ENCODE assay signal across 10 cellular contexts in the genomic region with DNA sequence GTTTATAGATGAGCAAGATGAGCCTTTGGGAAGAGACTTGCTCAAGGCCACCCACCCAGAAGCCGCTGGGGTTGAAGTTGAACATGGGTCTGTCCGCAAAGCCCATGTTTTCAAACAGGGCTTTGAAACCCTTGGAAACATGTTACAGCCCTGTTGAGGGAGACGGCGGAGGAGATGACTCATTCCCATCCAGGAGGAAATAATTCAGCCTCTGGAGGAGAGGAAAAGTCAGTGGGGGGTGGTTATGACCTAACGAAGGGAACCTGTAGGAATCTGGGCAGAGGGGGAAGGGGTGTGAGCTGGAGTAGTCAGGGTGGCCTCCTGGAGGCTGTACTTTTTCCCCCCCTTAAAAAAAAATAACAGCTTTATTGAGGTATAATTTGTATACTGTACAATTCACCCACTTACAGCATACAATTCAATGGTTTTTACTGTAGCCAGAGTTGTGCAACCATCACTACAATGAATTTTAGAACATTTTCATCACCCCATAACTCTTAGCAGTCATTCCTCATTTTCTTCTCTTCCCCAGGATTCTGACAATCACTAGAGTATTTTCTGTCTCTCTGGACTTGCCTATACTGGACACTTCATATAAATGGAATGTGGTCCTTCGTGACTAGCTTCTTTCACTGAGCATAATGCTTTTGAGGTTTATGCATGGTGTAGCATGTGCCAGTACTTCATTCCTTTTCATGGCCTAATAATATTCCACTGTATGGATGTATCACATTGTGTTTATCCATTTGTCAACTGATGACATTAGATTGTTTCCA. TPM values are rescaled to one million over a fixed set of nuclear protein-coding genes. Genes with fewer than 3 reads are reported as not detected.
DNase-seq lines count a peak whose midpoint lies in the region; ATAC-seq, FAIRE-seq and TF ChIP-seq lines count a peak whose summit lies in the region.
"Had no signal": no experiment of that assay in that cellular context is flagged by ENCODE, and none has a peak within 500 bp of the region (broad histone marks: within the 10 kb centered on the region; RNA-seq: fewer than 3 reads in every experiment).

No MANE protein-coding gene starts in this region.

- peaks cover 13% of the 10 kb centered on the region for H3K4me1 Mint-ChIP-seq in activated CD4-positive, alpha-beta T cell treated with anti-CD3 and anti-CD28 coated beads, Interleukin-2, amount 10 ng/mL, durations not matched to agents 24 days and 14 days

- H2AFZ ChIP-seq in keratinocyte (ENCODE audit: control insufficient read depth, low read length), result peak overlapping the region; percentile 67

- no peak for ATAC-seq in GM21737 (IDR thresholded peaks at IDR 0.05; ENCODE audit: unreplicated experiment)

- no peaks in the 10 kb centered on the region for H3K27me3 ChIP-seq in keratinocyte (ENCODE audit: control insufficient read depth, extremely low read depth, insufficient read depth, low read length)
- H3K27me3 ChIP-seq in subcutaneous abdominal adipose tissue (ENCODE audit: control insufficient read depth in 5 of 5, insufficient read depth in 4 of 5, low read length in 5 of 5), result peaks cover 0 to 11% (median 2%) of the 10 kb centered on the region in 5 donors

- H3K36me3 Mint-ChIP-seq in activated CD4-positive, alpha-beta T cell treated with anti-CD3 and anti-CD28 coated beads, Interleukin-2, amount 10 ng/mL, durations not matched to agents 24 days and 14 days (ENCODE audit: low read depth), result no peaks in the 10 kb centered on the region

- H3K27ac ChIP-seq in keratinocyte (ENCODE audit: control insufficient read depth, insufficient read depth, low read length) (peak overlapping the region; percentile 98), subcutaneous abdominal adipose tissue (ENCODE audit: low read depth, low read length) (peak overlapping the region; percentile 47)
- H3K27ac ChIP-seq: BLaER1 treated with 17β-estradiol and CSF1 and Interleukin-3, amounts not matched to agents 10 nM and 100 nM had no signal

- intact Hi-C loops in activated CD4-positive, alpha-beta T cell treated with anti-CD3 and anti-CD28 coated beads, Interleukin-2, amount 10 ng/mL, durations not matched to agents 24 days and 14 days (cut with micrococcal nuclease), result no loop called here

- H3K27me3 Mint-ChIP-seq in activated CD4-positive, alpha-beta T cell treated with anti-CD3 and anti-CD28 coated beads, Interleukin-2, amount 10 ng/mL, durations not matched to agents 24 days and 14 days, result peaks cover 44% of the 10 kb centered on the region

- H3K79me2 ChIP-seq in keratinocyte (ENCODE audit: control insufficient read depth, insufficient read depth, low read length), result no peaks in the 10 kb centered on the region

- H3K4me3 ChIP-seq in keratinocyte (ENCODE audit: control insufficient read depth in 2 of 3, extremely low read depth in 1 of 3, insufficient read depth in 2 of 3, low read depth in 1 of 3, low read length in 3 of 3) (peak overlapping the region in 2 of 3 experiments; percentile 35 to 49), subcutaneous abdominal adipose tissue (ENCODE audit: low read depth in 1 of 5, low read length in 5 of 5) (no peak overlapping the region)
- H3K4me3 ChIP-seq: BLaER1 treated with 17β-estradiol and CSF1 and Interleukin-3, amounts not matched to agents 10 nM and 100 nM had no signal

- peak overlapping the region; percentile 90 for H3K4me2 ChIP-seq in keratinocyte (ENCODE audit: control insufficient read depth, extremely low read depth, insufficient read depth, low read depth, low read length)

- no peaks in the 10 kb centered on the region for H3K36me3 ChIP-seq in keratinocyte (ENCODE audit: control insufficient read depth in 2 of 2, extremely low read depth in 1 of 2, insufficient read depth in 2 of 2, low read length in 2 of 2)
- H3K36me3 ChIP-seq in subcutaneous abdominal adipose tissue (ENCODE audit: control insufficient read depth in 5 of 5, insufficient read depth in 5 of 5, low read length in 5 of 5), result no peaks in the 10 kb centered on the region
- H3K36me3 ChIP-seq: BLaER1 treated with 17β-estradiol and CSF1 and Interleukin-3, amounts not matched to agents 10 nM and 100 nM had no signal

- H3K27ac Mint-ChIP-seq in activated CD4-positive, alpha-beta T cell treated with anti-CD3 and anti-CD28 coated beads, Interleukin-2, amount 10 ng/mL, durations not matched to agents 24 days and 14 days, result no peak overlapping the region

- dilution Hi-C loops in keratinocyte (cut with MboI; ENCODE audit: extremely low pct_ligation_motif_present, low sequenced_read_pairs), result no loop called here

- DNase-seq in DMS53 (lab: John Stamatoyannopoulos, UW) (peak; percentile 80), DMS53 treated with DMSO at 0.1 percent for 48 hours (lab: John Stamatoyannopoulos, UW; ENCODE audit: unreplicated experiment) (no peak), amniotic stem cell (lab: John Stamatoyannopoulos, UW) (peak; percentile 82), keratinocyte (ENCODE audit: low read depth, low spot score) (no peak), NCI-H1417 (lab: John Stamatoyannopoulos, UW) (no peak)
- DNase-seq in activated CD4-positive, alpha-beta T cell treated with anti-CD3 and anti-CD28 coated beads, Interleukin-2, amount 10 ng/mL, durations not matched to agents 24 days and 14 days, result no peak
- DNase-seq: activated CD8-positive, alpha-beta memory T cell treated with anti-CD3 and anti-CD28 coated beads, Interleukin-2, amount 50 U/mL, for 4 hours had no signal

- H3K9me3 ChIP-seq in keratinocyte (ENCODE audit: control insufficient read depth, low read depth, low read length) (no peaks in the 10 kb centered on the region), subcutaneous abdominal adipose tissue (ENCODE audit: control insufficient read depth in 5 of 5, low read length in 5 of 5) (no peaks in the 10 kb centered on the region)
- H3K9me3 ChIP-seq: BLaER1 treated with 17β-estradiol and CSF1 and Interleukin-3, amounts not matched to agents 10 nM and 100 nM had no signal

- H4K20me1 ChIP-seq in keratinocyte (ENCODE audit: control insufficient read depth, extremely low read depth, insufficient read depth, low read length), result no peaks in the 10 kb centered on the region

- peak overlapping the region; percentile 75 for H3K9ac ChIP-seq in keratinocyte (ENCODE audit: control insufficient read depth, extremely low read depth, insufficient read depth, low read length)
- no peak overlapping the region for H3K9ac ChIP-seq in subcutaneous abdominal adipose tissue (ENCODE audit: low read length in 5 of 5)
- H3K9ac ChIP-seq: BLaER1 treated with 17β-estradiol and CSF1 and Interleukin-3, amounts not matched to agents 10 nM and 100 nM had no signal

- H3K4me3 Mint-ChIP-seq in activated CD4-positive, alpha-beta T cell treated with anti-CD3 and anti-CD28 coated beads, Interleukin-2, amount 10 ng/mL, durations not matched to agents 24 days and 14 days, result no peak overlapping the region

- H3K9me1 ChIP-seq in keratinocyte (ENCODE audit: control insufficient read depth, extremely low read depth, insufficient read depth, low read length), result no peaks in the 10 kb centered on the region

- peaks cover 43% of the 10 kb centered on the region for H3K4me1 ChIP-seq in keratinocyte (ENCODE audit: control insufficient read depth, extremely low read depth, insufficient read depth, low read length)
- H3K4me1 ChIP-seq in subcutaneous abdominal adipose tissue (ENCODE audit: control insufficient read depth in 5 of 5, insufficient read depth in 5 of 5, low read length in 5 of 5), result peaks cover 0 to 58% (median 40%) of the 10 kb centered on the region in 5 donors

- FAIRE-seq in keratinocyte (lab: Jason Lieb, UNC), result peak; percentile 93

- no peak for TF ChIP-seq CTCF in keratinocyte (optimal IDR thresholded peaks at IDR 0.05 in 1 of 3, IDR thresholded peaks at IDR 0.05 in 1 of 3, conservative IDR thresholded peaks at IDR 0.05 in 1 of 3; ENCODE audit: extremely low read depth in 1 of 3, insufficient read depth in 2 of 3, low read length in 3 of 3)

- H3K9me3 Mint-ChIP-seq in activated CD4-positive, alpha-beta T cell treated with anti-CD3 and anti-CD28 coated beads, Interleukin-2, amount 10 ng/mL, durations not matched to agents 24 days and 14 days, result no peaks in the 10 kb centered on the region

RNA-seq across cellular contexts. Expression of a gene that starts 1.9 kb away (rescaled TPM):
- 0.79 to 4.7 TPM (median 1.2 TPM) in 3 replicates for polyA plus RNA-seq in keratinocyte
- 0.81 TPM for polyA plus RNA-seq in keratinocyte (2011; ENCODE audit: low read depth)
- 2.4 and 3.9 TPM in 2 replicates for polyA plus RNA-seq in keratinocyte (2011; cell fraction: cytosol; rRNA removed)
- 3.8 and 5.2 TPM in 2 replicates for polyA plus RNA-seq in keratinocyte (2011; cell fraction: nucleus; rRNA removed)
- polyA plus RNA-seq in keratinocyte (2012; ENCODE audit: low replicate concordance), result 2.0 and 8.7 TPM in 2 replicates
- 2.1 to 15.3 TPM (median 4.6 TPM) in 3 replicates for polyA minus RNA-seq in keratinocyte
- polyA minus RNA-seq in keratinocyte (2011; cell fraction: cytosol; rRNA and poly(A)+ RNA removed), result 6.1 TPM
- 6.9 and 8.9 TPM in 2 replicates for polyA minus RNA-seq in keratinocyte (2011; cell fraction: nucleus; rRNA and poly(A)+ RNA removed)
- total RNA-seq in activated CD4-positive, alpha-beta T cell treated with anti-CD3 and anti-CD28 coated beads, Interleukin-2, amount 10 ng/mL, durations not matched to agents 24 days and 14 days, result 21.5 and 21.6 TPM in 2 replicates

Comparison
In these comparisons a context has a peak if more than half of its experiments do, and no peak if none do; other contexts are left out.
1. DNase-seq: peak in DMS53 (single experiment) and amniotic stem cell (single experiment); none in DMS53 treated with DMSO at 0.1 percent for 48 hours (single experiment), keratinocyte (single experiment), NCI-H1417 (0 of 3) and activated CD4-positive, alpha-beta T cell treated with anti-CD3 and anti-CD28 coated beads, Interleukin-2, amount 10 ng/mL, durations not matched to agents 24 days and 14 days (single experiment).
2. H3K4me3 ChIP-seq: peak in keratinocyte (2 of 3); none in subcutaneous abdominal adipose tissue (0 of 5).